ENCODE assay signal across 20 cellular contexts in the genomic region with DNA sequence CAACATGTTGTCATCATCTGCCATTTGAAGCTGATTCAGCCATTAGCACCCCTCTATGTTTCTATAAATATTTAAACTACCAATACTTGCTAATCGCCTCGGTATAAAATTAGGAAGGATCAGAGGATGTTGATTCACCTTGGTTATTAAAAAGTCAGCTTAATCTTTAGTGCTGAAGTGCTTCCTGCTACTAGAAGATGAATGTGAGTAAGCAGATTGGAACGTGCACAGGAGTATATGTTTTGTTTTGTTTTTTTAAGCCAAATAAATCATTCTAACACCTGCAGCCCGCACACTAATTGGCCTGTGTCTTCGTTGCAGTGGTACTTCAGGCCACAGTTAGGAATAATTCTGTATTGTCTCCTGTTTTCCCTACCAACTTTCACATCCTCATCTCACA.
"Had no signal": no experiment of that assay in that cellular context is flagged by ENCODE, and none has a peak within 500 bp of the region (broad histone marks: within the 10 kb centered on the region; RNA-seq: fewer than 3 reads in every experiment).

No MANE protein-coding gene starts in this region.

- H3K4me1 ChIP-seq: left ventricle myocardium inferior, right lobe of liver, tibial artery had no signal

- H3K9me3 ChIP-seq: left ventricle myocardium inferior, right lobe of liver, tibial artery had no signal

- H3K27ac ChIP-seq: left ventricle myocardium inferior, right lobe of liver, skin epidermis, tibial artery, VCaP had no signal

- H3K36me3 ChIP-seq: left ventricle myocardium inferior, right lobe of liver, tibial artery had no signal

- H3K4me3 ChIP-seq: left ventricle myocardium inferior, right lobe of liver, skin epidermis, tibial artery had no signal

- DNase-seq: activated CD4-positive, alpha-beta memory T cell treated with anti-CD3 and anti-CD28 coated beads, Interleukin-2, amount 10 ng/mL, durations not matched to agents 7 days and 5 days; activated CD4-positive, alpha-beta T cell treated with anti-CD3 and anti-CD28 coated beads, Interleukin-2, amount 10 ng/mL, durations not matched to agents 24 days and 14 days; activated effector memory CD4-positive, alpha-beta T cell treated with Interleukin-2 at 50 U/mL for 16 hours; activated naive CD4-positive, alpha-beta T cell treated with anti-CD3 and anti-CD28 coated beads for 36 hours; activated T-cell treated with anti-CD3 and anti-CD28 coated beads, Interleukin-2, amount 50 U/mL, for 72 hours; caudate nucleus; effector CD8-positive, alpha-beta T cell; foreskin melanocyte; left ventricle myocardium inferior; naive thymus-derived CD4-positive, alpha-beta T cell; occipital lobe; right lobe of liver; stimulated activated CD4-positive, alpha-beta T cell treated with anti-CD3 and anti-CD28 coated beads, Interleukin-2, amount 100 ng/mL, for 24 hours; stimulated activated naive CD8-positive, alpha-beta T cell treated with anti-CD3 and anti-CD28 coated beads, Interleukin-15, amount 100 ng/mL, for 72 hours; tibial artery had no signal

- ATAC-seq: activated CD4-positive, CD25-positive, alpha-beta regulatory T cell treated with anti-CD3 and anti-CD28 coated beads, Interleukin-2, amount 50 U/mL, for 24 hours; activated T-cell treated with anti-CD3 and anti-CD28 coated beads, Interleukin-2, amount 50 U/mL, for 72 hours; esophagus mucosa; naive thymus-derived CD4-positive, alpha-beta T cell; right lobe of liver; stimulated activated effector memory CD8-positive, alpha-beta T cell treated with anti-CD3 and anti-CD28 coated beads, Interleukin-12 subunit alpha, Interleukin-12 subunit beta, amount 100 ng/mL, for 72 hours; stimulated activated naive CD8-positive, alpha-beta T cell treated with anti-CD3 and anti-CD28 coated beads, Interleukin-15, amount 100 ng/mL, for 72 hours had no signal
